In the genomic region with DNA sequence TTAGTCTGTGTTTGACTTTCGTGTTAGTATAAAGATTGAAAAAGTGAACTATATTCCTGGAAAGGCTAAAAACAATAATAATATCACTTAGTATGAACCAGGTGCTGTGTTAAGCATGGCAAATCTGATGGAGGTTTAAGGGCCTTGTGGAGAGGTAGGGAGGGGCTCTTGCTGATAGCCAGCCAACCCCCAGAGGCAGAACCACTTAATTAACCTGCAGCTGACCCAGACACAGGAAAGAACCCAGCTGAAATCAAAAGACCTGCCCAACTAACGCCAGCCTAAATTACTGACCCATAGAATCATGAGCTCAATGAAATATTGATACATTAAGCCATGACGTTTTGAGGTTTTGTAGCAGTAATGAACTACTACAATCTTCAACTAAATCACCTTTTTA, we compare ENCODE assay signal across 23 cellular contexts. TPM values are rescaled to one million over a fixed set of nuclear protein-coding genes. Genes with fewer than 3 reads are reported as not detected.
DNase-seq lines count a peak whose midpoint lies in the region; ATAC-seq, FAIRE-seq and TF ChIP-seq lines count a peak whose summit lies in the region.
"Had no signal": no experiment of that assay in that cellular context is flagged by ENCODE, and none has a peak within 500 bp of the region (broad histone marks: within the 10 kb centered on the region; RNA-seq: fewer than 3 reads in every experiment).

No MANE protein-coding gene starts in this region.

- intact Hi-C loops in PC-9 (cut with micrococcal nuclease; ENCODE audit: unreplicated experiment) (no loop called here), body of pancreas (cut with DNase I) (no loop called here)

- H3K4me1 Mint-ChIP-seq in astrocyte (ENCODE audit: low read depth, unreplicated experiment) (peaks cover 7% of the 10 kb centered on the region), WTC11 (no peaks in the 10 kb centered on the region)
- H3K4me1 Mint-ChIP-seq in activated CD8-positive, alpha-beta memory T cell treated with anti-CD3 and anti-CD28 coated beads, Interleukin-2, amount 10 ng/mL, durations not matched to agents 7 days and 5 days, result no peaks in the 10 kb centered on the region
- H3K4me1 Mint-ChIP-seq: B cell had no signal

- H3K27ac Mint-ChIP-seq in astrocyte (ENCODE audit: unreplicated experiment), result no peak overlapping the region
- H3K27ac Mint-ChIP-seq in activated CD8-positive, alpha-beta memory T cell treated with anti-CD3 and anti-CD28 coated beads, Interleukin-2, amount 10 ng/mL, durations not matched to agents 7 days and 5 days, result no peak overlapping the region
- no peak overlapping the region for H3K27ac Mint-ChIP-seq in WTC11
- H3K27ac Mint-ChIP-seq: B cell; CD4-positive, alpha-beta T cell; CD8-positive, alpha-beta T cell had no signal

- H3K27ac ChIP-seq in PC-9 (peak overlapping the region; percentile 55), astrocyte (ENCODE audit: low read depth, low read length) (no peak overlapping the region), body of pancreas (no peak overlapping the region)
- H3K27ac ChIP-seq: 22Rv1; BLaER1 treated with 17β-estradiol and CSF1 and Interleukin-3, amounts not matched to agents 10 nM and 100 nM; C4-2B had no signal

- H3K27me3 Mint-ChIP-seq in astrocyte (ENCODE audit: low read depth, unreplicated experiment) (peaks cover 7% of the 10 kb centered on the region), WTC11 (ENCODE audit: low read depth) (peaks cover 7% of the 10 kb centered on the region)
- H3K27me3 Mint-ChIP-seq in activated CD8-positive, alpha-beta memory T cell treated with anti-CD3 and anti-CD28 coated beads, Interleukin-2, amount 10 ng/mL, durations not matched to agents 7 days and 5 days, result peaks cover 3% of the 10 kb centered on the region

- no peak overlapping the region for H3K9ac ChIP-seq in astrocyte (ENCODE audit: low read length)
- H3K9ac ChIP-seq: BLaER1 treated with 17β-estradiol and CSF1 and Interleukin-3, amounts not matched to agents 10 nM and 100 nM had no signal

- H3K36me3 ChIP-seq in PC-9 (ENCODE audit: low read depth) (no peaks in the 10 kb centered on the region), astrocyte (ENCODE audit: insufficient read depth, low read length) (no peaks in the 10 kb centered on the region), body of pancreas (replicated peaks in 1 of 2; ENCODE audit: insufficient read depth in 1 of 2, low read depth in 2 of 2) (no peaks in the 10 kb centered on the region)
- H3K36me3 ChIP-seq: BLaER1 treated with 17β-estradiol and CSF1 and Interleukin-3, amounts not matched to agents 10 nM and 100 nM had no signal

- H3K27me3 ChIP-seq in PC-9 (ENCODE audit: insufficient read depth, low read depth) (no peaks in the 10 kb centered on the region), astrocyte (ENCODE audit: insufficient read depth, low read length) (no peaks in the 10 kb centered on the region), body of pancreas (no peaks in the 10 kb centered on the region)
- H3K27me3 ChIP-seq: BLaER1 treated with 17β-estradiol and CSF1 and Interleukin-3, amounts not matched to agents 10 nM and 100 nM had no signal

- POLR2A ChIA-PET in PC-9 (lab: Charles Lee; ENCODE audit: unreplicated experiment), result no interaction called here
- POLR2A ChIA-PET in WTC11 (lab: Charles Lee), result no interaction called here

- no peaks in the 10 kb centered on the region for H3K36me3 Mint-ChIP-seq in astrocyte (ENCODE audit: low read depth, unreplicated experiment)
- no peaks in the 10 kb centered on the region for H3K36me3 Mint-ChIP-seq in activated CD8-positive, alpha-beta memory T cell treated with anti-CD3 and anti-CD28 coated beads, Interleukin-2, amount 10 ng/mL, durations not matched to agents 7 days and 5 days
- H3K36me3 Mint-ChIP-seq in WTC11, result peaks cover 16% of the 10 kb centered on the region
- H3K36me3 Mint-ChIP-seq: CD8-positive, alpha-beta T cell had no signal

- H2AFZ ChIP-seq in PC-9 (no peak overlapping the region), astrocyte (ENCODE audit: low read depth, low read length) (no peak overlapping the region)

- no peak overlapping the region for H3K4me3 Mint-ChIP-seq in astrocyte (ENCODE audit: unreplicated experiment)
- H3K4me3 Mint-ChIP-seq in activated CD8-positive, alpha-beta memory T cell treated with anti-CD3 and anti-CD28 coated beads, Interleukin-2, amount 10 ng/mL, durations not matched to agents 7 days and 5 days, result no peak overlapping the region
- H3K4me3 Mint-ChIP-seq in WTC11, result no peak overlapping the region
- H3K4me3 Mint-ChIP-seq: B cell; CD4-positive, alpha-beta T cell; CD8-positive, alpha-beta T cell had no signal

- H3K4me2 ChIP-seq in PC-9 (no peak overlapping the region), astrocyte (ENCODE audit: low read length) (no peak overlapping the region)
- H3K4me2 ChIP-seq: A549; BLaER1 treated with 17β-estradiol and CSF1 and Interleukin-3, amounts not matched to agents 10 nM and 100 nM had no signal

- FAIRE-seq in astrocyte (lab: Jason Lieb, UNC), result no peak
- FAIRE-seq: A549, D721Med, GM12878, GM12892, GM18507 had no signal

- H3K9me3 ChIP-seq in PC-9 (ENCODE audit: insufficient read depth, low read depth) (no peaks in the 10 kb centered on the region), astrocyte (ENCODE audit: insufficient read depth, low read depth, low read length) (no peaks in the 10 kb centered on the region), body of pancreas (no peaks in the 10 kb centered on the region)
- H3K9me3 ChIP-seq: Caco-2 had no signal

- H3K9me2 ChIP-seq in PC-9 (ENCODE audit: insufficient read depth), result no peaks in the 10 kb centered on the region

- H3K4me1 ChIP-seq in PC-9 (replicated peaks; ENCODE audit: insufficient read depth), result peaks cover 33% of the 10 kb centered on the region
- peaks cover 6% of the 10 kb centered on the region for H3K4me1 ChIP-seq in astrocyte (ENCODE audit: insufficient read depth, low read length)
- H3K4me1 ChIP-seq in body of pancreas, result no peaks in the 10 kb centered on the region
- H3K4me1 ChIP-seq: BLaER1 treated with 17β-estradiol and CSF1 and Interleukin-3, amounts not matched to agents 10 nM and 100 nM; Caco-2 had no signal

- BruUV-seq in PC-9 (replicated peaks; lab: Mats Ljungman, UMichigan), result no TSS peak

- H3K79me2 ChIP-seq in PC-9 (ENCODE audit: low read depth), result no peaks in the 10 kb centered on the region
- no peaks in the 10 kb centered on the region for H3K79me2 ChIP-seq in astrocyte (ENCODE audit: insufficient read depth, low read length)

- TF ChIP-seq CTCF in PC-9 (conservative IDR thresholded peaks at IDR 0.05) (no peak), astrocyte (IDR thresholded peaks at IDR 0.05; ENCODE audit: insufficient read depth, low read depth, low read length) (no peak), WTC11 (IDR thresholded peaks at IDR 0.05) (no peak), body of pancreas (IDR thresholded peaks at IDR 0.05) (no peak)

- H3K9me3 Mint-ChIP-seq in astrocyte (ENCODE audit: unreplicated experiment) (peaks cover 10% of the 10 kb centered on the region), WTC11 (peaks cover 33% of the 10 kb centered on the region)
- H3K9me3 Mint-ChIP-seq in activated CD8-positive, alpha-beta memory T cell treated with anti-CD3 and anti-CD28 coated beads, Interleukin-2, amount 10 ng/mL, durations not matched to agents 7 days and 5 days (ENCODE audit: low read depth), result no peaks in the 10 kb centered on the region
- H3K9me3 Mint-ChIP-seq: CD4-positive, alpha-beta T cell; CD8-positive, alpha-beta T cell had no signal

- 31 to 42% methylated on average over 3 of the region's 3 CpGs for WGBS in body of pancreas, 2 donors

- no peak overlapping the region for H3K4me3 ChIP-seq in PC-9
- H3K4me3 ChIP-seq in astrocyte (ENCODE audit: insufficient read depth, low read depth, low read length), result no peak overlapping the region
- H3K4me3 ChIP-seq in body of pancreas, result no peak overlapping the region
- H3K4me3 ChIP-seq: A549; BLaER1 treated with 17β-estradiol and CSF1 and Interleukin-3, amounts not matched to agents 10 nM and 100 nM; GM12878 had no signal

- CTCF ChIA-PET in PC-9 (lab: Charles Lee) (no interaction called here), WTC11 (lab: Charles Lee) (no interaction called here)
- CTCF ChIA-PET in activated CD8-positive, alpha-beta memory T cell treated with anti-CD3 and anti-CD28 coated beads, Interleukin-2, amount 10 ng/mL, durations not matched to agents 7 days and 5 days (lab: Charles Lee), result no interaction called here

- TF ChIP-seq POLR2A in body of pancreas (IDR thresholded peaks at IDR 0.05), result no peak

- DNase-seq in Daoy (ENCODE audit: low read depth), result peak; percentile 23
- no peak for DNase-seq in PC-9
- DNase-seq in astrocyte (ENCODE audit: low read depth), result peak; percentile 74
- DNase-seq in activated CD8-positive, alpha-beta memory T cell treated with anti-CD3 and anti-CD28 coated beads, Interleukin-2, amount 10 ng/mL, durations not matched to agents 7 days and 5 days, result no peak
- DNase-seq in WTC11 (ENCODE audit: low spot score), result no peak
- DNase-seq in body of pancreas, result no peak
- DNase-seq: AML-193; Caco-2; Calu3; CD4-positive, alpha-beta T cell; CD8-positive, alpha-beta T cell; DMS79 treated with DMSO at 0.1 percent for 48 hours; EL; GDM1 had no signal

- H4K20me1 ChIP-seq in PC-9 (ENCODE audit: insufficient read depth), result no peaks in the 10 kb centered on the region
- no peaks in the 10 kb centered on the region for H4K20me1 ChIP-seq in astrocyte (ENCODE audit: insufficient read depth, low read length)
- H4K20me1 ChIP-seq: BLaER1 treated with 17β-estradiol and CSF1 and Interleukin-3, amounts not matched to agents 10 nM and 100 nM had no signal

- H3F3A ChIP-seq in PC-9 (ENCODE audit: insufficient read depth, low read depth), result peaks cover 14% of the 10 kb centered on the region

- ATAC-seq in activated CD8-positive, alpha-beta memory T cell treated with anti-CD3 and anti-CD28 coated beads, Interleukin-2, amount 10 ng/mL, durations not matched to agents 7 days and 5 days, result no peak
- ATAC-seq in WTC11 (no peak), body of pancreas (no peak)
- ATAC-seq: A549; CD8-positive, alpha-beta T cell; GM12878 had no signal

TF ChIP-seq in WTC11, 78 proteins besides CTCF, POLR2A, EP300 and RAD21 (continues in another document):
- TF ChIP-seq GTF2I (CRISPR knock-in tag; conservative IDR thresholded peaks at IDR 0.05), result no peak
- TF ChIP-seq SOX15 (CRISPR knock-in tag; IDR thresholded peaks at IDR 0.05), result no peak
- TF ChIP-seq, protein P1, sequence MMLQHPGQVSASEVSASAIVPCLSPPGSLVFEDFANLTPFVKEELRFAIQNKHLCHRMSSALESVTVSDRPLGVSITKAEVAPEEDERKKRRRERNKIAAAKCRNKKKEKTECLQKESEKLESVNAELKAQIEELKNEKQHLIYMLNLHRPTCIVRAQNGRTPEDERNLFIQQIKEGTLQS (CRISPR knock-in tag; conservative IDR thresholded peaks at IDR 0.05), result no peak

RNA-seq across cellular contexts. Expression of a gene that starts 28.3 kb away (rescaled TPM):
- total RNA-seq in Daoy (2014; rRNA removed; shearing (Covaris generic)), result 0.03 and 0.23 TPM in 2 replicates
- total RNA-seq in PC-9 (2021) (0.07 TPM in 1 of 2 replicates, not detected in the other), astrocyte (0.02 TPM in 1 of 2 replicates, not detected in the other), WTC11 (2021) (0.02 to 0.09 TPM in 2 of 3 replicates, not detected in the other), body of pancreas (not detected)
- total RNA-seq in activated CD8-positive, alpha-beta memory T cell treated with anti-CD3 and anti-CD28 coated beads, Interleukin-2, amount 10 ng/mL, durations not matched to agents 7 days and 5 days, result not detected
- total RNA-seq: B cell; Caco-2; Calu3; CD8-positive, alpha-beta T cell had no signal

Comparison
In these comparisons a context has a peak if more than half of its experiments do, and no peak if none do; other contexts are left out.
1. DNase-seq: peak in Daoy (single experiment) and astrocyte (single experiment); none in PC-9 (0 of 2), activated CD8-positive, alpha-beta memory T cell treated with anti-CD3 and anti-CD28 coated beads, Interleukin-2, amount 10 ng/mL, durations not matched to agents 7 days and 5 days (single experiment), WTC11 (single experiment) and body of pancreas (0 of 4).